ENCODE assay signal across 8 cellular contexts in genomic region chr15:78565097-78565950, GRCh38. TPM values are rescaled to one million over a fixed set of nuclear protein-coding genes. Genes with fewer than 3 reads are reported as not detected.
DNase-seq lines count a peak whose midpoint lies in the region; ATAC-seq and TF ChIP-seq lines count a peak whose summit lies in the region.

TSS of gene CHRNA5 (plus strand) at chr15:78565520. CDS start at chr15:78565720, 200 bp downstream.

- no peak within 1 kb of the TSS for H3K27ac Mint-ChIP-seq in CD4-positive, alpha-beta T cell
- H3K27ac Mint-ChIP-seq in naive B cell: peak within 1 kb of the TSS in 5 of 6 donors; percentile 47 to 92 (median 71)
- peak within 1 kb of the TSS; percentile 86 for H3K27ac Mint-ChIP-seq in stimulated activated naive B cell treated with anti-CD40 and anti-IgM and Interleukin-4, amounts not matched to agents 10 μg/mL and 1 μg/mL and 100 μg/mL, for 72 hours

- peak; percentile 14 to 69 (median 37) for DNase-seq in CD4-positive, alpha-beta T cell
- DNase-seq in HUDEP-2 (lab: John Stamatoyannopoulos, UW; ENCODE audit: unreplicated experiment in 76 of 76) (peak in 75 of 76 experiments; percentile 12 to 95 (median 82)), NOMO-1 treated with dmso at 0.1 percent for 144 hours (lab: John Stamatoyannopoulos, UW; ENCODE audit: unreplicated experiment) (peak; percentile 43), epithelial cell of prostate (ENCODE audit: low read depth, low spot score) (peak; percentile 27), naive B cell (peak; percentile 63)
- peak; percentile 38 for DNase-seq in activated CD8-positive, alpha-beta memory T cell treated with anti-CD3 and anti-CD28 coated beads, Interleukin-2, amount 50 U/mL, for 24 hours (ENCODE audit: extremely low read depth)
- peak; percentile 75 for DNase-seq in stimulated activated naive B cell treated with anti-CD40 and anti-IgM and Interleukin-4, amounts not matched to agents 10 μg/mL and 1 μg/mL and 100 μg/mL, for 72 hours

- CTCF ChIA-PET in CD4-positive, alpha-beta T cell (lab: Charles Lee): no interaction called here

- peaks cover 16% of the 10 kb centered on the region for H3K27me3 Mint-ChIP-seq in CD4-positive, alpha-beta T cell
- peaks cover 6 to 34% (median 9%) of the 10 kb centered on the region in 3 donors for H3K27me3 Mint-ChIP-seq in naive B cell
- H3K27me3 Mint-ChIP-seq in stimulated activated naive B cell treated with anti-CD40 and anti-IgM and Interleukin-4, amounts not matched to agents 10 μg/mL and 1 μg/mL and 100 μg/mL, for 72 hours: peaks cover 18 to 47% of the 10 kb centered on the region in 2 donors

- intact Hi-C loops in CD4-positive, alpha-beta T cell (cut with DNase I, micrococcal nuclease): loop anchor here (1.0 to 2.0 kb wide), 2 partner anchors 25 kb away; partner anchors contain the start of gene PSMA4 (in 2 of the 2)

- no peaks in the 10 kb centered on the region for H3K36me3 Mint-ChIP-seq in CD4-positive, alpha-beta T cell (ENCODE audit: low read depth)
- no peaks in the 10 kb centered on the region for H3K36me3 Mint-ChIP-seq in naive B cell
- H3K36me3 Mint-ChIP-seq in stimulated activated naive B cell treated with anti-CD40 and anti-IgM and Interleukin-4, amounts not matched to agents 10 μg/mL and 1 μg/mL and 100 μg/mL, for 72 hours: no peaks in the 10 kb centered on the region

- no peaks in the 10 kb centered on the region for H3K27me3 ChIP-seq in CD4-positive, alpha-beta T cell (ENCODE audit: control insufficient read depth, insufficient read depth, low read length)

- TF ChIP-seq CTCF in CD4-positive, alpha-beta T cell (IDR thresholded peaks at IDR 0.05): no peak

- POLR2A ChIA-PET in CD4-positive, alpha-beta T cell (lab: Charles Lee): interaction anchor here (0.6 to 2.6 kb wide), 8 partner anchors 9 to 308 kb away, joined by 3 to 33 read pairs (median 4); partner anchors contain the start of genes IREB2, MORF4L1, PSMA4 and SKIC8

- peaks cover 21% of the 10 kb centered on the region for H3K4me1 Mint-ChIP-seq in CD4-positive, alpha-beta T cell (ENCODE audit: low read depth)
- H3K4me1 Mint-ChIP-seq in naive B cell: peaks cover 17 to 23% (median 21%) of the 10 kb centered on the region in 3 donors
- H3K4me1 Mint-ChIP-seq in stimulated activated naive B cell treated with anti-CD40 and anti-IgM and Interleukin-4, amounts not matched to agents 10 μg/mL and 1 μg/mL and 100 μg/mL, for 72 hours: peaks cover 19 to 20% of the 10 kb centered on the region in 2 donors

- no peaks in the 10 kb centered on the region for H3K9me3 ChIP-seq in CD4-positive, alpha-beta T cell (ENCODE audit: control insufficient read depth, low read length)

- H3K27ac ChIP-seq in CD4-positive, alpha-beta T cell (ENCODE audit: low read depth, low read length): no peak within 1 kb of the TSS
- peak within 1 kb of the TSS; percentile 22 for H3K27ac ChIP-seq in epithelial cell of prostate

- H3K4me3 Mint-ChIP-seq in CD4-positive, alpha-beta T cell: peak within 1 kb of the TSS; percentile 96
- peak within 1 kb of the TSS; percentile 87 to 96 (median 92) for H3K4me3 Mint-ChIP-seq in naive B cell
- peak within 1 kb of the TSS; percentile 91 for H3K4me3 Mint-ChIP-seq in stimulated activated naive B cell treated with anti-CD40 and anti-IgM and Interleukin-4, amounts not matched to agents 10 μg/mL and 1 μg/mL and 100 μg/mL, for 72 hours

- peak; percentile 70 for ATAC-seq in CD4-positive, alpha-beta T cell (ENCODE audit: poor library complexity)
- ATAC-seq in GM19463 (IDR thresholded peaks at IDR 0.05; ENCODE audit: unreplicated experiment) (peak; percentile 77), naive B cell (ENCODE audit: low read depth in 2 of 2) (peak; percentile 82 to 87)
- ATAC-seq in stimulated activated naive B cell treated with anti-CD40 and anti-IgM and Interleukin-4, amounts not matched to agents 10 μg/mL and 1 μg/mL and 100 μg/mL, for 72 hours (replicated peaks): peak; percentile 82 to 92

- no peaks in the 10 kb centered on the region for H3K9me3 Mint-ChIP-seq in CD4-positive, alpha-beta T cell
- H3K9me3 Mint-ChIP-seq in naive B cell: no peaks in the 10 kb centered on the region
- no peaks in the 10 kb centered on the region for H3K9me3 Mint-ChIP-seq in stimulated activated naive B cell treated with anti-CD40 and anti-IgM and Interleukin-4, amounts not matched to agents 10 μg/mL and 1 μg/mL and 100 μg/mL, for 72 hours

RNA-seq across cellular contexts. Expression of gene CHRNA5, which starts in this region (rescaled TPM):
- under 1 TPM; 0.25 TPM for total RNA-seq in CD4-positive, alpha-beta T cell
- polyA plus RNA-seq in naive B cell (ENCODE audit: low read depth in 6 of 6): under 1 TPM in 2 of 6 donors, not detected in 4; 0.23 to 0.49 TPM

Comparison
In these comparisons a context has a peak if more than half of its experiments do, and no peak if none do; other contexts are left out.
1. Peak in DNase-seq and ATAC-seq in CD4-positive, alpha-beta T cell; RNA of the gene not detected or under 1 TPM.
2. Peak in DNase-seq and ATAC-seq in naive B cell; RNA of the gene not detected or under 1 TPM.
3. DNase-seq: peak in every context shown above with its lines; median percentile 82 in HUDEP-2; 75 in stimulated activated naive B cell treated with anti-CD40 and anti-IgM and Interleukin-4, amounts not matched to agents 10 μg/mL and 1 μg/mL and 100 μg/mL, for 72 hours; 63 in naive B cell; 43 in NOMO-1 treated with dmso at 0.1 percent for 144 hours; 38 in activated CD8-positive, alpha-beta memory T cell treated with anti-CD3 and anti-CD28 coated beads, Interleukin-2, amount 50 U/mL, for 24 hours; 37 in CD4-positive, alpha-beta T cell; 27 in epithelial cell of prostate.